ENCODE assay signal across 22 cellular contexts in the genomic region with DNA sequence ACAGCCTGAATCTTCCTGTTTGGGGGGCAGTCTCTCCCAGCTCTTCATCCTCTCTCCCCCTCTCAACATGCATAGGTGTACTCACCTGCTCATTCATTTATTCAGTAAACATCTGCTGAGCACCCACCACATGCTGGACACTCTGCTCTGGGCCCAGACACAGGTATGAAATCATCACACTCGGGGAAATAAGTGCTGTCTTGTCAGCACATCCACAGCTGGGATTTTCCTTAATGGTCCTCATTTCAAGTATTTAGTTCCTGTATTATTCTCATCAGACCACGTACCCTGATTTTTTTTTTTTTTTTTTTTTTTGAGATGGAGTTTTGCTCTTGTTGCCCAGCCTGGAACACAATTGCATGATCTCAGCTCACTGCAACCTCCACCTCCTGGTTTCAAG. TPM values are rescaled to one million over a fixed set of nuclear protein-coding genes. Genes with fewer than 3 reads are reported as not detected.
DNase-seq lines count a peak whose midpoint lies in the region; ATAC-seq and TF ChIP-seq lines count a peak whose summit lies in the region.
"Had no signal": no experiment of that assay in that cellular context is flagged by ENCODE, and none has a peak within 500 bp of the region (broad histone marks: within the 10 kb centered on the region; RNA-seq: fewer than 3 reads in every experiment).

No MANE protein-coding gene starts in this region.

- POLR2A ChIA-PET in T-cell (lab: Charles Lee) = interaction anchor here in 1 of 2 donors (0.7 kb wide), 1 partner anchor 254 kb away, joined by 15 read pairs; no protein-coding TSS in a partner anchor

- ATAC-seq in right cardiac atrium (no peak), T-cell (replicated peaks in 1 of 4) (no peak)

- H3K4me3 ChIP-seq in left ventricle myocardium inferior = no peak overlapping the region
- no peak overlapping the region for H3K4me3 ChIP-seq in right cardiac atrium (ENCODE audit: low read length)
- H3K4me3 ChIP-seq in prostate gland = no peak overlapping the region
- H3K4me3 ChIP-seq: heart left ventricle, left lung, thoracic aorta had no signal

- H3K36me3 ChIP-seq in left ventricle myocardium inferior = no peaks in the 10 kb centered on the region
- H3K36me3 ChIP-seq in prostate gland = no peaks in the 10 kb centered on the region
- H3K36me3 ChIP-seq: heart left ventricle, left lung, thoracic aorta had no signal

- peaks cover 44% of the 10 kb centered on the region for H3K36me3 Mint-ChIP-seq in T-cell
- peaks cover 29 to 38% (median 30%) of the 10 kb centered on the region in 3 donors for H3K36me3 Mint-ChIP-seq in immature natural killer cell
- H3K36me3 Mint-ChIP-seq: mesothelial cell of epicardium had no signal

- intact Hi-C loops in left ventricle myocardium inferior (cut with micrococcal nuclease) (no loop called here), right cardiac atrium (cut with DNase I) (no loop called here), prostate gland (cut with DNase I) (no loop called here)

- 63% methylated on average over 2 of the region's 2 CpGs for WGBS in right cardiac atrium
- WGBS in prostate gland = 67% methylated on average over 2 of the region's 2 CpGs

- H3K9me3 ChIP-seq in left ventricle myocardium inferior (replicated peaks) = no peaks in the 10 kb centered on the region
- H3K9me3 ChIP-seq in right cardiac atrium (ENCODE audit: control insufficient read depth, low read length) = no peaks in the 10 kb centered on the region
- H3K9me3 ChIP-seq in prostate gland = no peaks in the 10 kb centered on the region
- H3K9me3 ChIP-seq: Caco-2, heart left ventricle, left lung, thoracic aorta had no signal

- H3K9me3 Mint-ChIP-seq in T-cell = no peaks in the 10 kb centered on the region
- no peaks in the 10 kb centered on the region for H3K9me3 Mint-ChIP-seq in immature natural killer cell
- H3K9me3 Mint-ChIP-seq: mesothelial cell of epicardium had no signal

- DNase-seq in left ventricle myocardium inferior = no peak
- no peak for DNase-seq in right cardiac atrium
- no peak for DNase-seq in T-cell
- DNase-seq in immature natural killer cell = no peak
- DNase-seq in prostate gland (ENCODE audit: low spot score) = no peak
- DNase-seq in DMS79 treated with DMSO at 0.1 percent for 48 hours (lab: John Stamatoyannopoulos, UW) = no peak
- DNase-seq: activated CD4-positive, CD25-positive, alpha-beta regulatory T cell treated with anti-CD3 and anti-CD28 coated beads, Interleukin-2, amount 50 U/mL, for 72 hours; activated gamma-delta T cell; aorta; Caco-2; GOT3; Karpas-422; left lung; MV-4-11; posterior cingulate gyrus; stimulated activated CD4-positive, alpha-beta T cell treated with anti-CD3 and anti-CD28 coated beads, Interleukin-1b, Interleukin-23, amount 100 ng/mL, for 48 hours had no signal

- CTCF ChIA-PET in T-cell (lab: Charles Lee) = interaction anchor here in 1 of 2 donors (0.6 kb wide), 1 partner anchor 34 kb away, joined by 3 read pairs; no protein-coding TSS in a partner anchor

- no peaks in the 10 kb centered on the region for H3K27me3 Mint-ChIP-seq in T-cell
- peaks cover 15 to 37% (median 19%) of the 10 kb centered on the region in 3 donors for H3K27me3 Mint-ChIP-seq in immature natural killer cell (ENCODE audit: low read depth in 3 of 3)

- TF ChIP-seq CTCF in left ventricle myocardium inferior (IDR thresholded peaks at IDR 0.05; ENCODE audit: borderline replicate concordance) = no peak
- no peak for TF ChIP-seq CTCF in prostate gland (IDR thresholded peaks at IDR 0.05)

- H3K27ac Mint-ChIP-seq in T-cell (peak overlapping the region; percentile 77 to 84), immature natural killer cell (peak overlapping the region; percentile 66 to 95 (median 86))
- H3K27ac Mint-ChIP-seq: mesothelial cell of epicardium had no signal

- no peaks in the 10 kb centered on the region for H3K27me3 ChIP-seq in left ventricle myocardium inferior (ENCODE audit: low read depth)
- H3K27me3 ChIP-seq in right cardiac atrium (ENCODE audit: control insufficient read depth, insufficient read depth) = no peaks in the 10 kb centered on the region
- H3K27me3 ChIP-seq in prostate gland (replicated peaks; ENCODE audit: insufficient read depth) = no peaks in the 10 kb centered on the region
- H3K27me3 ChIP-seq: heart left ventricle, left lung had no signal

- TF ChIP-seq POLR2A in prostate gland (IDR thresholded peaks at IDR 0.05) = no peak

- H3K4me1 ChIP-seq in left ventricle myocardium inferior = peaks cover 11% of the 10 kb centered on the region
- peaks cover 2% of the 10 kb centered on the region for H3K4me1 ChIP-seq in right cardiac atrium (ENCODE audit: control insufficient read depth, insufficient read depth, low read length)
- peaks cover 3% of the 10 kb centered on the region for H3K4me1 ChIP-seq in prostate gland (replicated peaks)

- H3K4me1 Mint-ChIP-seq in T-cell (peaks cover 51 to 62% (median 51%) of the 10 kb centered on the region in 3 donors), immature natural killer cell (peaks cover 63 to 69% of the 10 kb centered on the region in 2 donors)
- H3K4me1 Mint-ChIP-seq: mesothelial cell of epicardium had no signal

- peak overlapping the region; percentile 59 for H3K27ac ChIP-seq in left ventricle myocardium inferior (replicated peaks)
- H3K27ac ChIP-seq in right cardiac atrium (ENCODE audit: low read length) = no peak overlapping the region
- peak overlapping the region; percentile 8 for H3K27ac ChIP-seq in temporal lobe (ENCODE audit: low read depth, low read length)
- no peak overlapping the region for H3K27ac ChIP-seq in prostate gland
- H3K27ac ChIP-seq: left lung, thoracic aorta had no signal

- H3K4me3 Mint-ChIP-seq in T-cell (no peak overlapping the region), immature natural killer cell (no peak overlapping the region)
- H3K4me3 Mint-ChIP-seq: mesothelial cell of epicardium had no signal

RNA-seq across cellular contexts. Expression of gene RAB5IF, which starts 19.3 kb away (rescaled TPM):
- total RNA-seq in left ventricle myocardium inferior (56.5 TPM), right cardiac atrium (10 to 100 TPM; 60.2 to 69.9 (median 62.9) TPM), T-cell (10 to 100 TPM; 53.6 to 72.2 (median 59.9) TPM), temporal lobe (23.6 TPM), prostate gland (10 to 100 TPM; 72.8 to 92.3 TPM)
- polyA plus RNA-seq in right cardiac atrium (74.3 TPM), immature natural killer cell (100 to 1,000 TPM; 230 to 380 (median 276) TPM)

RNA-seq across cellular contexts. Expression of gene SLA2, which starts 21.1 kb away (rescaled TPM):
- 0.19 TPM for total RNA-seq in left ventricle myocardium inferior
- total RNA-seq in right cardiac atrium = under 1 TPM; 0.28 to 0.70 (median 0.61) TPM
- polyA plus RNA-seq in right cardiac atrium = 0.20 TPM
- total RNA-seq in T-cell = 10 to 100 TPM; 26.2 to 46.0 (median 28.8) TPM
- 10 to 100 TPM; 21.0 to 24.1 (median 24.1) TPM for polyA plus RNA-seq in immature natural killer cell
- under 0.01 TPM for total RNA-seq in temporal lobe
- total RNA-seq in prostate gland = under 1 TPM; 0.28 to 0.73 TPM
- total RNA-seq: dermis microvascular lymphatic vessel endothelial cell, skeletal muscle tissue had no signal

RNA-seq across cellular contexts. Expression of gene TGIF2, which starts 51.5 kb away (rescaled TPM):
- total RNA-seq in left ventricle myocardium inferior (5.8 TPM), right cardiac atrium (10 to 100 TPM in 2 of 4 donors, 1 to 10 TPM in 2; 9.9 to 13.4 (median 10.1) TPM), T-cell (10 to 100 TPM; 31.2 to 39.7 (median 35.6) TPM), temporal lobe (4.2 TPM), prostate gland (10 to 100 TPM; 16.7 to 34.8 TPM)
- polyA plus RNA-seq in right cardiac atrium (4.9 TPM), immature natural killer cell (10 to 100 TPM; 12.3 to 16.1 (median 14.9) TPM)

Comparison
In these comparisons a context has a peak if more than half of its experiments do, and no peak if none do; other contexts are left out.
1. H3K27ac ChIP-seq: peak in left ventricle myocardium inferior (single experiment) and temporal lobe (single experiment); none in right cardiac atrium (single experiment) and prostate gland (0 of 2).
2. RNA of gene SLA2, which starts 21.1 kb away (total RNA-seq): 26.2 to 46.0 TPM in T-cell; 0.28 to 0.73 TPM in prostate gland, 0.28 to 0.70 TPM in right cardiac atrium, 0.19 TPM in left ventricle myocardium inferior (single experiment) and under 0.01 TPM in temporal lobe (single experiment); every median in the first group is over 10 times any median in the second.